ENCODE assay signal across 8 cellular contexts in the genomic region with DNA sequence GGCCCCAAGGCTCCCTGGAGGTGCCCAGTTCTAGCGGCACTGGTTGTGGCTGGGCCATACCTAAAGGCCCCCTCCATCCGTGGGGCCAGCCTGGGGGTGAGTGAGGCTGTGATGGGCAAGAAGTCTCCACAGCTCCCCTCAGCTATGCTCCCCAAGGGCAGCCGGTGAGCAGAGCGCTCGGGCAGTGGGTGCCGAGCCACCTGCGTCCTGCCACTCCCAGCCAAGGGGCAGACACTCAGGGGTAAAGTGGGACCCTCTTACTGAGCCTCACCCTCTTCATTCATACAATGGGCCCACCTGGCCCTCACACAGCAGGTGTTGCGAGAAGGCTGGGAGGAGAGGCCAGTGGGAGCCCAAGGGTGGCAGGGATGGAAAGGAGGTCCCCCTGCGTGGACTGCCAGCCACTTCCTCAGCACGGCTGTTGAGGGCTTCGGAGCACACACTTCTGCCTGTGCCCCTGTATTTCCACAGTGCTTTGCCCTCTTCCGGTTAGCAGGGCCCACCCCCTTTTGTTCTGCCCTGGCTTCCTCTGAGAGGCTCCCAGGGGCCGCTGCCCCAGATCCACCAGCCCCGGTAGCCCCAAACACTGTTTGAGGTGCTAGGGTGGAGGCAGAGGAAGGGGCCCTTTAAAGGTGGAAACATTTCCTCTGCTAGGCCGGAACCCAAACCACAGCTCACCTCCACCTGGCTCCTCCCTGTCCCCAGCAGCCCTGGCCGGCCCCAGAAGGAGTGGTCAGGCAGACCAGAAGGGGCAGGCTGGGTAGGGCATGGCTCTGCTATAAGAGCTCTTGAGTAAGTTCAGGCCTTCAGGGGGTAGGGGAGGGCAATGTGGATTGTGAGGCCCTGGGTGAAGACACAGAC. TPM values are rescaled to one million over a fixed set of nuclear protein-coding genes. Genes with fewer than 3 reads are reported as not detected.
DNase-seq lines count a peak whose midpoint lies in the region; ATAC-seq and TF ChIP-seq lines count a peak whose summit lies in the region.

No MANE protein-coding gene starts in this region.

- CTCF ChIA-PET in activated B cell treated with CpG ODN at 0.5 μM for 24 hours (lab: Charles Lee) = interaction anchor here (1.3 to 1.5 kb wide), 2 partner anchors 16 to 160 kb away, joined by 3 read pairs; no protein-coding TSS in a partner anchor

- no peak overlapping the region for H3K4me3 Mint-ChIP-seq in activated B cell treated with CpG ODN at 0.5 μM for 24 hours
- H3K4me3 Mint-ChIP-seq in dendritic cell treated with granulocyte-macrophage colony-stimulating factor and Interleukin-4, amounts not matched to agents 40 ng/mL and 50 ng/mL, for 4 days = peak overlapping the region; percentile 71

- H3K9me3 Mint-ChIP-seq in activated B cell treated with CpG ODN at 0.5 μM for 24 hours = no peaks in the 10 kb centered on the region
- H3K9me3 Mint-ChIP-seq in dendritic cell treated with granulocyte-macrophage colony-stimulating factor and Interleukin-4, amounts not matched to agents 40 ng/mL and 50 ng/mL, for 4 days = no peaks in the 10 kb centered on the region

- no peaks in the 10 kb centered on the region for H3K36me3 ChIP-seq in esophagus muscularis mucosa

- 93% methylated on average over 12 of the region's 16 CpGs for WGBS in esophagus muscularis mucosa

- intact Hi-C loops in activated B cell treated with CpG ODN at 0.5 μM for 24 hours (cut with micrococcal nuclease) = no loop called here
- intact Hi-C loops in dendritic cell treated with granulocyte-macrophage colony-stimulating factor and Interleukin-4, amounts not matched to agents 40 ng/mL and 50 ng/mL, for 4 days (cut with micrococcal nuclease) = loop anchor here (2.0 kb wide), 1 partner anchor 17 kb away; no protein-coding TSS in a partner anchor
- intact Hi-C loops in esophagus muscularis mucosa (cut with DNase I) = no loop called here

- no peak for DNase-seq in activated B cell treated with CpG ODN at 0.5 μM for 24 hours
- peak; percentile 43 for DNase-seq in stimulated activated CD4-positive, alpha-beta T cell treated with anti-CD3 and anti-CD28 coated beads, Interleukin-4, amount 100 ng/mL, for 1 hour
- no peak for DNase-seq in esophagus muscularis mucosa (ENCODE audit: extremely low spot score)
- no peak for DNase-seq in nucleus accumbens (lab: John Stamatoyannopoulos, UW)
- DNase-seq in dermis blood vessel endothelial cell = no peak

- H3K27ac ChIP-seq in esophagus muscularis mucosa (replicated peaks in 1 of 4) = peak overlapping the region in 2 of 4 donors; percentile 5 to 44

- H3K27me3 ChIP-seq in esophagus muscularis mucosa = no peaks in the 10 kb centered on the region

- TF ChIP-seq CTCF in activated B cell treated with CpG ODN at 0.5 μM for 24 hours (IDR thresholded peaks at IDR 0.05) (no peak), esophagus muscularis mucosa (IDR thresholded peaks at IDR 0.05) (no peak)

- H3K27me3 Mint-ChIP-seq in activated B cell treated with CpG ODN at 0.5 μM for 24 hours = no peaks in the 10 kb centered on the region
- H3K27me3 Mint-ChIP-seq in dendritic cell treated with granulocyte-macrophage colony-stimulating factor and Interleukin-4, amounts not matched to agents 40 ng/mL and 50 ng/mL, for 4 days = no peaks in the 10 kb centered on the region

- H3K4me3 ChIP-seq in esophagus muscularis mucosa = no peak overlapping the region

- POLR2A ChIA-PET in activated B cell treated with CpG ODN at 0.5 μM for 24 hours (lab: Charles Lee) = interaction anchor here (0.6 to 1.7 kb wide), 4 partner anchors 12 to 333 kb away, joined by 3 to 6 read pairs (median 4); partner anchors contain the start of gene VSIR

- no peaks in the 10 kb centered on the region for H3K9me3 ChIP-seq in esophagus muscularis mucosa

- no peaks in the 10 kb centered on the region for H3K36me3 Mint-ChIP-seq in activated B cell treated with CpG ODN at 0.5 μM for 24 hours (ENCODE audit: low read depth)
- peaks cover 23% of the 10 kb centered on the region for H3K36me3 Mint-ChIP-seq in dendritic cell treated with granulocyte-macrophage colony-stimulating factor and Interleukin-4, amounts not matched to agents 40 ng/mL and 50 ng/mL, for 4 days (ENCODE audit: low read depth)

- TF ChIP-seq EP300 in esophagus muscularis mucosa (IDR thresholded peaks at IDR 0.05) = no peak

- H3K27ac Mint-ChIP-seq in activated B cell treated with CpG ODN at 0.5 μM for 24 hours = peak overlapping the region; percentile 79
- peak overlapping the region; percentile 98 for H3K27ac Mint-ChIP-seq in dendritic cell treated with granulocyte-macrophage colony-stimulating factor and Interleukin-4, amounts not matched to agents 40 ng/mL and 50 ng/mL, for 4 days

- peaks cover 5 to 43% (median 41%) of the 10 kb centered on the region in 4 donors for H3K4me1 ChIP-seq in esophagus muscularis mucosa

- peak; percentile 15 for TF ChIP-seq POLR2A in GM19099 (IDR thresholded peaks at IDR 0.05; ENCODE audit: extremely low read depth, insufficient read length, low read depth)
- TF ChIP-seq POLR2A in esophagus muscularis mucosa (IDR thresholded peaks at IDR 0.05; ENCODE audit: low read depth) = no peak

- ATAC-seq in activated B cell treated with CpG ODN at 0.5 μM for 24 hours (ENCODE audit: low read depth) = peak; percentile 81
- no peak for ATAC-seq in GM18870 (IDR thresholded peaks at IDR 0.05; ENCODE audit: unreplicated experiment)

- peaks cover 68% of the 10 kb centered on the region for H3K4me1 Mint-ChIP-seq in activated B cell treated with CpG ODN at 0.5 μM for 24 hours
- peaks cover 96% of the 10 kb centered on the region for H3K4me1 Mint-ChIP-seq in dendritic cell treated with granulocyte-macrophage colony-stimulating factor and Interleukin-4, amounts not matched to agents 40 ng/mL and 50 ng/mL, for 4 days (ENCODE audit: low read depth)

RNA-seq across cellular contexts. Expression of gene C10orf105, which starts 16.4 kb away (rescaled TPM):
- total RNA-seq in activated B cell treated with CpG ODN at 0.5 μM for 24 hours = not detected in 2 replicates
- under 1 TPM in 3 of 4 donors, not detected in 1; 0.06 to 0.17 (median 0.11) TPM for total RNA-seq in esophagus muscularis mucosa
- under 0.01 and 0.05 TPM in 2 replicates for total RNA-seq in dermis blood vessel endothelial cell

RNA-seq across cellular contexts. Expression of gene VSIR, which starts 37.4 kb away (rescaled TPM):
- total RNA-seq in activated B cell treated with CpG ODN at 0.5 μM for 24 hours (20.9 and 21.4 TPM in 2 replicates), esophagus muscularis mucosa (100 to 1,000 TPM in 2 of 4 donors, 10 to 100 TPM in 2; 37.8 to 118 (median 90.3) TPM), dermis blood vessel endothelial cell (25.1 and 42.2 TPM in 2 replicates)
